In genomic region chr17:8896641-8897635, GRCh38 we compare ENCODE assay signal across 18 cellular contexts. TPM values are rescaled to one million over a fixed set of nuclear protein-coding genes. Genes with fewer than 3 reads are reported as not detected.
DNase-seq lines count a peak whose midpoint lies in the region; ATAC-seq and TF ChIP-seq lines count a peak whose summit lies in the region.
"Had no signal": no experiment of that assay in that cellular context is flagged by ENCODE, and none has a peak within 500 bp of the region (broad histone marks: within the 10 kb centered on the region; RNA-seq: fewer than 3 reads in every experiment).

No MANE protein-coding gene starts in this region.

- no peaks in the 10 kb centered on the region for H3K9me3 Mint-ChIP-seq in activated CD8-positive, alpha-beta memory T cell treated with anti-CD3 and anti-CD28 coated beads, Interleukin-2, amount 10 ng/mL, durations not matched to agents 7 days and 5 days (ENCODE audit: low read depth)
- H3K9me3 Mint-ChIP-seq: activated T-cell treated with anti-CD3 and anti-CD28 coated beads, Interleukin-2, amount 50 U/mL, for 4 hours; GM23338 had no signal

- no peaks in the 10 kb centered on the region for H3K4me1 ChIP-seq in right cardiac atrium (ENCODE audit: control insufficient read depth, insufficient read depth, low read length)
- peaks cover 0 to 11% (median 7%) of the 10 kb centered on the region in 4 donors for H3K4me1 ChIP-seq in stomach
- no peaks in the 10 kb centered on the region for H3K4me1 ChIP-seq in ovary (ENCODE audit: insufficient read depth)
- H3K4me1 ChIP-seq: foreskin keratinocyte, pancreas had no signal

- peaks cover 76% of the 10 kb centered on the region for H3K4me1 Mint-ChIP-seq in activated CD8-positive, alpha-beta memory T cell treated with anti-CD3 and anti-CD28 coated beads, Interleukin-2, amount 10 ng/mL, durations not matched to agents 7 days and 5 days

- TF ChIP-seq CTCF in stomach (IDR thresholded peaks at IDR 0.05), result no peak
- no peak for TF ChIP-seq CTCF in ovary (IDR thresholded peaks at IDR 0.05)

- DNase-seq in cardiac septum (ENCODE audit: low spot score), result peak; percentile 62
- DNase-seq in right cardiac atrium, result no peak
- peak; percentile 39 for DNase-seq in activated CD8-positive, alpha-beta memory T cell treated with anti-CD3 and anti-CD28 coated beads, Interleukin-2, amount 10 ng/mL, durations not matched to agents 7 days and 5 days
- peak; percentile 39 for DNase-seq in left lobe of liver (ENCODE audit: low spot score)
- peak; percentile 11 for DNase-seq in stomach
- DNase-seq in putamen (ENCODE audit: low spot score), result no peak
- no peak for DNase-seq in NCI-H226
- DNase-seq in ovary, result no peak
- DNase-seq: activated T-cell treated with anti-CD3 and anti-CD28 coated beads, Interleukin-2, amount 50 U/mL, for 4 hours; DMS 273 treated with DMSO at 0.1 percent for 48 hours; foreskin keratinocyte; NCI-H2107; NCI-H526 treated with DMSO at 0.1 percent for 48 hours; pancreas; SHP77 treated with DMSO at 0.1 percent for 48 hours had no signal

- peak overlapping the region; percentile 8 for H3K27ac Mint-ChIP-seq in activated CD8-positive, alpha-beta memory T cell treated with anti-CD3 and anti-CD28 coated beads, Interleukin-2, amount 10 ng/mL, durations not matched to agents 7 days and 5 days
- H3K27ac Mint-ChIP-seq: GM23338 had no signal

- no peaks in the 10 kb centered on the region for H3K36me3 ChIP-seq in stomach
- H3K36me3 ChIP-seq in ovary, result no peaks in the 10 kb centered on the region
- H3K36me3 ChIP-seq: pancreas, tibial nerve had no signal

- TF ChIP-seq EP300 in stomach (IDR thresholded peaks at IDR 0.05) (no peak), ovary (IDR thresholded peaks at IDR 0.05) (no peak)

- no peak overlapping the region for H3K4me3 Mint-ChIP-seq in activated CD8-positive, alpha-beta memory T cell treated with anti-CD3 and anti-CD28 coated beads, Interleukin-2, amount 10 ng/mL, durations not matched to agents 7 days and 5 days
- H3K4me3 Mint-ChIP-seq: activated T-cell treated with anti-CD3 and anti-CD28 coated beads, Interleukin-2, amount 50 U/mL, for 4 hours; GM23338 had no signal

- H3K9me3 ChIP-seq in right cardiac atrium (ENCODE audit: control insufficient read depth, low read length), result no peaks in the 10 kb centered on the region
- no peaks in the 10 kb centered on the region for H3K9me3 ChIP-seq in stomach
- no peaks in the 10 kb centered on the region for H3K9me3 ChIP-seq in ovary
- H3K9me3 ChIP-seq: pancreas, tibial nerve had no signal

- WGBS in right cardiac atrium, result 78% methylated on average over 12 of the region's 12 CpGs
- 73 to 83% (median 78%) methylated on average over 11 to 12 of the region's 12 CpGs for WGBS in stomach, 5 donors
- WGBS in ovary, 3 donors, result 71 to 78% (median 76%) methylated on average over 12 of the region's 12 CpGs

- H3K27ac ChIP-seq in right cardiac atrium (ENCODE audit: low read length) (no peak overlapping the region), stomach (no peak overlapping the region), ovary (no peak overlapping the region)
- H3K27ac ChIP-seq: foreskin keratinocyte, pancreas, tibial nerve had no signal

- H3K36me3 Mint-ChIP-seq in activated CD8-positive, alpha-beta memory T cell treated with anti-CD3 and anti-CD28 coated beads, Interleukin-2, amount 10 ng/mL, durations not matched to agents 7 days and 5 days, result peaks cover 51% of the 10 kb centered on the region

- intact Hi-C loops in cardiac septum (cut with DNase I) (loop anchor here (5.0 kb wide), 1 partner anchor 40 kb away; no protein-coding TSS in a partner anchor), right cardiac atrium (cut with DNase I) (loop anchor here in 2 of 4 donors (10.0 kb wide), 1 partner anchor 92 kb away; no protein-coding TSS in a partner anchor), stomach (cut with DNase I; ENCODE audit: low total_unique reads) (no loop called here), ovary (cut with DNase I) (no loop called here)

- H3K27me3 ChIP-seq in right cardiac atrium (ENCODE audit: control insufficient read depth, insufficient read depth), result no peaks in the 10 kb centered on the region
- peaks cover 0 to 19% (median 0%) of the 10 kb centered on the region in 3 donors for H3K27me3 ChIP-seq in stomach
- no peaks in the 10 kb centered on the region for H3K27me3 ChIP-seq in ovary
- H3K27me3 ChIP-seq: pancreas, tibial nerve had no signal

- ATAC-seq in right cardiac atrium (no peak), left lobe of liver (no peak)
- no peak for ATAC-seq in activated CD8-positive, alpha-beta memory T cell treated with anti-CD3 and anti-CD28 coated beads, Interleukin-2, amount 10 ng/mL, durations not matched to agents 7 days and 5 days
- ATAC-seq: activated T-cell treated with anti-CD3 and anti-CD28 coated beads, Interleukin-2, amount 50 U/mL, for 4 hours; foreskin keratinocyte; GM23338; pancreas had no signal

- no peak overlapping the region for H3K4me3 ChIP-seq in right cardiac atrium (ENCODE audit: low read length)
- no peak overlapping the region for H3K4me3 ChIP-seq in stomach
- no peak overlapping the region for H3K4me3 ChIP-seq in ovary
- H3K4me3 ChIP-seq: GM23338, pancreas, skin epidermis, tibial nerve had no signal

- TF ChIP-seq POLR2A in stomach (IDR thresholded peaks at IDR 0.05) (no peak), ovary (IDR thresholded peaks at IDR 0.05) (no peak)

- no peaks in the 10 kb centered on the region for H3K27me3 Mint-ChIP-seq in activated CD8-positive, alpha-beta memory T cell treated with anti-CD3 and anti-CD28 coated beads, Interleukin-2, amount 10 ng/mL, durations not matched to agents 7 days and 5 days

- CTCF ChIA-PET in activated CD8-positive, alpha-beta memory T cell treated with anti-CD3 and anti-CD28 coated beads, Interleukin-2, amount 10 ng/mL, durations not matched to agents 7 days and 5 days (lab: Charles Lee), result interaction anchor here (0.8 to 3.4 kb wide), 2 partner anchors 8 to 101 kb away, joined by 4 to 18 read pairs; no protein-coding TSS in a partner anchor

RNA-seq across cellular contexts. Expression of gene PIK3R6, which starts 29.5 kb away (rescaled TPM):
- 1.00 TPM for total RNA-seq in cardiac septum
- total RNA-seq in right cardiac atrium, result under 1 TPM; 0.36 to 0.91 (median 0.85) TPM
- polyA plus RNA-seq in right cardiac atrium, result 0.86 TPM
- total RNA-seq in activated CD8-positive, alpha-beta memory T cell treated with anti-CD3 and anti-CD28 coated beads, Interleukin-2, amount 10 ng/mL, durations not matched to agents 7 days and 5 days, result 1 to 10 TPM; 1.3 to 4.9 TPM
- 0.18 TPM for total RNA-seq in left lobe of liver
- 1 to 10 TPM in 1 of 5 donors, under 1 TPM in 3, not detected in 1; under 0.01 to 4.3 (median 0.33) TPM for total RNA-seq in stomach
- polyA plus RNA-seq in stomach, result 1 to 10 TPM in 1 of 3 donors, under 1 TPM in 2; 0.35 to 1.2 (median 0.50) TPM
- total RNA-seq in ovary, result under 1 TPM; 0.12 to 0.92 (median 0.20) TPM
- under 1 TPM; 0.25 to 0.93 TPM for polyA plus RNA-seq in ovary
- total RNA-seq: foreskin keratinocyte had no signal
- polyA plus RNA-seq: foreskin keratinocyte had no signal

Comparison
In these comparisons a context has a peak if more than half of its experiments do, and no peak if none do; other contexts are left out.
1. DNase-seq: peak in cardiac septum (single experiment), activated CD8-positive, alpha-beta memory T cell treated with anti-CD3 and anti-CD28 coated beads, Interleukin-2, amount 10 ng/mL, durations not matched to agents 7 days and 5 days (single experiment), left lobe of liver (single experiment) and stomach (single experiment); none in right cardiac atrium (0 of 3), putamen (single experiment), NCI-H226 (single experiment) and ovary (0 of 5).